1 cellular context compared by ENCODE assay signal in the genomic region with DNA sequence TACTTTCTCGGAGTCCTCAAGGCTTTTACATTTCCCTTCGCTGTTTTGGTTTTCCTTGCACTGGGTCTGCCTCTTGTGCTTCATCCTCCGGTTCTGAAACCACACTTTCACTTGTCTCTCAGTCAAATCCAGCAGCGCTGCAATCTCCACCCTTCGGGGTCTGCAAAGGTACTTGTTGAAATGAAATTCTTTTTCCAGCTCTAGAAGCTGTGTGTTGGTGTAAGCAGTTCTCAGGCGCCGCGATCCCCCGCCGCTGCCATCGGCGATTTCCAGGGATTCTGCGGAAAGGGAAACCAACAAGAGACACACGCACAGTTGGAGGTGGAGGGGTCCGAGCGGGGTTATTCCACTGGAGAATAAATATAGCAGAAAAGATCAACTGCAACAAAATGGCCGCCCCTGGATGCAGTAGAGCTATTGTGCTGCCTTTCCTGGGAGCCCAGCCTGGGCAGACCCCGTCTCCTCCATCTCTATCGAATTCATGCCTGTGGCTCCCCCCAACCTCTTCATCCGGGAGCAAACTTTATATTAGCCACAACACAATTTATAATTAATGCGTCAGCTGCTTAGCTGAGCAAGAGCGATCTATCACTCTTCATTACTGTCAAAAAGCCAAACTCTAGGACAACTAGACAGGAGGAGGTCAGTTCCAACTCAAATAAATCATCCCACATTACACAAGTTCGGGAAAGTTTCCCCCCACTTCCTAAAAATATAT.
TF ChIP-seq lines count a peak whose summit lies in the region.

No MANE protein-coding gene starts in this region.

TF ChIP-seq in endothelial cell of umbilical vein, 7 proteins besides CTCF, POLR2A, EP300 and RAD21:
- no peak for TF ChIP-seq GATA2 (IDR thresholded peaks at IDR 0.05; ENCODE audit: insufficient read depth, insufficient read length, low read depth, low read length)
TF ChIP-seq in endothelial cell of umbilical vein: peak in this region for 0.
